ENCODE assay signal across 9 cellular contexts in the genomic region with DNA sequence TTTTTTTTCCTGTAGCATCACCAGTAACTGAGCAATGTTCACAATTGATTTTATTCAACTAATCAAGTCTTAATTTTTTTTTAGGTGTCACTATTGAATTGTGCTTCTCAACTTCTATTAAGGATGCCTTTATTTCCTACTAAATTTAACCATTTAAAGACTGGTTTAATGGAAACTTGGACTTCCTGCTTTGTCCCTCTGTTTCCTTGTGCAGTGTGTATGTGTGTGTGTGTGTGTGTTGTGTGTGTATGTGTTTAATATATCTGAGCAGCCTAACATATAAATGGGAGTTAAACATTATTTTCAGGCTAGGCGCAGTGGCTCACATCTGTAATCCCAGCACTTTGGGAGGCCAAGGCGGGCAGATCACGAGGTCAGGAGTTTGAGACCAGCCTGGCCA. TPM values are rescaled to one million over a fixed set of nuclear protein-coding genes. Genes with fewer than 3 reads are reported as not detected.
A peak's percentile ranks its signal among the peaks of the same experiment; 100 is the strongest.
DNase-seq lines count a peak whose midpoint lies in the region; ATAC-seq and TF ChIP-seq lines count a peak whose summit lies in the region.
"Had no signal": no experiment of that assay in that cellular context is flagged by ENCODE, and none has a peak within 500 bp of the region (broad histone marks: within the 10 kb centered on the region; RNA-seq: fewer than 3 reads in every experiment).

No MANE protein-coding gene starts in this region.

- H3K9me3 Mint-ChIP-seq in activated naive CD4-positive, alpha-beta T cell treated with anti-CD3 and anti-CD28 coated beads for 36 hours: no peaks in the 10 kb centered on the region
- H3K9me3 Mint-ChIP-seq in activated naive CD4-positive, alpha-beta T cell treated with anti-CD3 and anti-CD28 coated beads, Interleukin-2, amount 50 U/mL, for 72 hours: peaks cover 0 to 4% of the 10 kb centered on the region in 2 donors
- H3K9me3 Mint-ChIP-seq in activated naive CD8-positive, alpha-beta T cell treated with anti-CD3 and anti-CD28 coated beads, Interleukin-2, amount 50 U/mL, for 24 hours: no peaks in the 10 kb centered on the region
- no peaks in the 10 kb centered on the region for H3K9me3 Mint-ChIP-seq in memory B cell

- H3K4me3 ChIP-seq in tibial artery: peak overlapping the region in 1 of 2 donors; percentile 88

- H3K4me1 Mint-ChIP-seq in activated naive CD4-positive, alpha-beta T cell treated with anti-CD3 and anti-CD28 coated beads for 36 hours (ENCODE audit: low read depth): peaks cover 35% of the 10 kb centered on the region
- peaks cover 52% of the 10 kb centered on the region for H3K4me1 Mint-ChIP-seq in activated naive CD8-positive, alpha-beta T cell treated with anti-CD3 and anti-CD28 coated beads, Interleukin-2, amount 50 U/mL, for 24 hours
- H3K4me1 Mint-ChIP-seq in memory B cell: peaks cover 22% of the 10 kb centered on the region

- H3K4me3 Mint-ChIP-seq in activated naive CD4-positive, alpha-beta T cell treated with anti-CD3 and anti-CD28 coated beads for 36 hours: peak overlapping the region; percentile 38
- peak overlapping the region; percentile 37 for H3K4me3 Mint-ChIP-seq in activated naive CD8-positive, alpha-beta T cell treated with anti-CD3 and anti-CD28 coated beads, Interleukin-2, amount 50 U/mL, for 24 hours
- H3K4me3 Mint-ChIP-seq in memory B cell: peak overlapping the region; percentile 28

- DNase-seq in activated naive CD4-positive, alpha-beta T cell treated with anti-CD3 and anti-CD28 coated beads for 36 hours: no peak
- DNase-seq in activated naive CD4-positive, alpha-beta T cell treated with anti-CD3 and anti-CD28 coated beads, Interleukin-2, amount 50 U/mL, for 72 hours (ENCODE audit: low spot score in 2 of 2): no peak
- DNase-seq in activated naive CD8-positive, alpha-beta T cell treated with anti-CD3 and anti-CD28 coated beads, Interleukin-2, amount 50 U/mL, for 24 hours: no peak
- DNase-seq in memory B cell (ENCODE audit: low spot score in 2 of 2) (no peak), tibial artery (no peak), putamen (ENCODE audit: low spot score) (no peak)
- DNase-seq in stimulated activated CD4-positive, alpha-beta T cell treated with anti-CD3 and anti-CD28 coated beads, Interleukin-1b, Interleukin-23, amount 100 ng/mL, for 48 hours: no peak
- DNase-seq: NCI-H2171 had no signal

- no peaks in the 10 kb centered on the region for H3K9me3 ChIP-seq in tibial artery

- TF ChIP-seq CTCF in tibial artery (IDR thresholded peaks at IDR 0.05): no peak

- peak overlapping the region; percentile 94 to 98 for H3K27ac ChIP-seq in tibial artery

- intact Hi-C loops in activated naive CD4-positive, alpha-beta T cell treated with anti-CD3 and anti-CD28 coated beads for 36 hours (cut with micrococcal nuclease): no loop called here
- intact Hi-C loops in tibial artery (cut with DNase I; ENCODE audit: low total_unique reads): no loop called here

- no peaks in the 10 kb centered on the region for H3K27me3 ChIP-seq in tibial artery

- ATAC-seq in activated naive CD4-positive, alpha-beta T cell treated with anti-CD3 and anti-CD28 coated beads, Interleukin-2, amount 50 U/mL, for 72 hours: no peak
- no peak for ATAC-seq in activated naive CD8-positive, alpha-beta T cell treated with anti-CD3 and anti-CD28 coated beads, Interleukin-2, amount 50 U/mL, for 24 hours
- ATAC-seq in memory B cell (ENCODE audit: low read depth) (no peak), esophagus mucosa (no peak)

- peaks cover 0 to 37% (median 8%) of the 10 kb centered on the region in 4 donors for H3K4me1 ChIP-seq in tibial artery

- CTCF ChIA-PET in activated naive CD4-positive, alpha-beta T cell treated with anti-CD3 and anti-CD28 coated beads for 36 hours (lab: Charles Lee): no interaction called here

- H3K36me3 Mint-ChIP-seq in activated naive CD4-positive, alpha-beta T cell treated with anti-CD3 and anti-CD28 coated beads for 36 hours (ENCODE audit: low read depth): no peaks in the 10 kb centered on the region
- H3K36me3 Mint-ChIP-seq in activated naive CD4-positive, alpha-beta T cell treated with anti-CD3 and anti-CD28 coated beads, Interleukin-2, amount 50 U/mL, for 72 hours: peaks cover 5 to 20% of the 10 kb centered on the region in 2 donors
- H3K36me3 Mint-ChIP-seq in activated naive CD8-positive, alpha-beta T cell treated with anti-CD3 and anti-CD28 coated beads, Interleukin-2, amount 50 U/mL, for 24 hours (ENCODE audit: low read depth): no peaks in the 10 kb centered on the region
- H3K36me3 Mint-ChIP-seq in memory B cell: peaks cover 3% of the 10 kb centered on the region

- H3K27me3 Mint-ChIP-seq in activated naive CD4-positive, alpha-beta T cell treated with anti-CD3 and anti-CD28 coated beads for 36 hours (ENCODE audit: low read depth): peaks cover 4% of the 10 kb centered on the region
- H3K27me3 Mint-ChIP-seq in activated naive CD8-positive, alpha-beta T cell treated with anti-CD3 and anti-CD28 coated beads, Interleukin-2, amount 50 U/mL, for 24 hours: peaks cover 10% of the 10 kb centered on the region
- no peaks in the 10 kb centered on the region for H3K27me3 Mint-ChIP-seq in memory B cell

- no peak overlapping the region for H3K27ac Mint-ChIP-seq in activated naive CD4-positive, alpha-beta T cell treated with anti-CD3 and anti-CD28 coated beads for 36 hours
- no peak overlapping the region for H3K27ac Mint-ChIP-seq in activated naive CD4-positive, alpha-beta T cell treated with anti-CD3 and anti-CD28 coated beads, Interleukin-2, amount 50 U/mL, for 72 hours
- peak overlapping the region; percentile 47 for H3K27ac Mint-ChIP-seq in activated naive CD8-positive, alpha-beta T cell treated with anti-CD3 and anti-CD28 coated beads, Interleukin-2, amount 50 U/mL, for 24 hours
- peak overlapping the region; percentile 54 for H3K27ac Mint-ChIP-seq in memory B cell

- H3K36me3 ChIP-seq in tibial artery: peaks cover 0 to 6% (median 0%) of the 10 kb centered on the region in 3 donors

RNA-seq across cellular contexts. Expression of a gene that starts 1.8 kb away (rescaled TPM):
- 10 to 100 TPM; 31.2 to 31.4 TPM for total RNA-seq in activated naive CD4-positive, alpha-beta T cell treated with anti-CD3 and anti-CD28 coated beads for 36 hours
- 10 to 100 TPM; 11.1 to 78.4 TPM for total RNA-seq in activated naive CD4-positive, alpha-beta T cell treated with anti-CD3 and anti-CD28 coated beads, Interleukin-2, amount 50 U/mL, for 72 hours
- total RNA-seq in esophagus mucosa: 78.8 TPM

RNA-seq across cellular contexts. Expression of a gene that starts 30.1 kb away (rescaled TPM):
- 10 to 100 TPM; 18.8 to 21.1 TPM for total RNA-seq in activated naive CD4-positive, alpha-beta T cell treated with anti-CD3 and anti-CD28 coated beads for 36 hours
- total RNA-seq in activated naive CD4-positive, alpha-beta T cell treated with anti-CD3 and anti-CD28 coated beads, Interleukin-2, amount 50 U/mL, for 72 hours: 10 to 100 TPM; 33.4 to 37.5 TPM
- total RNA-seq in esophagus mucosa: 31.6 TPM

Comparison
In these comparisons a context has a peak if more than half of its experiments do, and no peak if none do; other contexts are left out.
1. H3K27ac Mint-ChIP-seq: peak in activated naive CD8-positive, alpha-beta T cell treated with anti-CD3 and anti-CD28 coated beads, Interleukin-2, amount 50 U/mL, for 24 hours (single experiment) and memory B cell (single experiment); none in activated naive CD4-positive, alpha-beta T cell treated with anti-CD3 and anti-CD28 coated beads for 36 hours (single experiment) and activated naive CD4-positive, alpha-beta T cell treated with anti-CD3 and anti-CD28 coated beads, Interleukin-2, amount 50 U/mL, for 72 hours (0 of 2).
2. Peak in every context shown above with its lines, with median percentiles within 50 percentile points of each other: H3K4me3 Mint-ChIP-seq.